Comparison of ENCODE assay signal across 21 cellular contexts in the genomic region with DNA sequence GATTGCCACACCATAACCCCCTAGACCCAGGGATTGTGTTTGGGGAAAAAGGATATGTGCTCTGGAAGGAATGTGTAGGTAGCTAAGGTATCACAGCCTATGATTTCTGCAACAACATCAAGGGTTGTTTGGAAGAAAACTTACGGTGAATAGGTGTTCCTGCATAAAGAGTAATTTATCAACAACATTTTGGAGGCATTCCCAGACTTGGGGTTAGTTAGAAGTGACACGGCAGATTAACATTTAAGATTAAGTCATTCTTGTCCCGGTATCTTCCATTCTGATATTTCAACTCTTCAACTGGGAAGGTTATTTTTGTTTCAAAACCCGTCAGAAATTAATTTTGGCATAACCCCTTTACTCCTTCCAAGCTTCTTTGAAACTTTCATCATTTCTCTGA.
DNase-seq lines count a peak whose midpoint lies in the region; ATAC-seq, FAIRE-seq and TF ChIP-seq lines count a peak whose summit lies in the region.
"Had no signal": no experiment of that assay in that cellular context is flagged by ENCODE, and none has a peak within 500 bp of the region (broad histone marks: within the 10 kb centered on the region; RNA-seq: fewer than 3 reads in every experiment).

No MANE protein-coding gene starts in this region.

- FAIRE-seq in astrocyte (lab: Jason Lieb, UNC) = no peak
- FAIRE-seq: A204.1, D721Med had no signal

- H3K9me3 Mint-ChIP-seq in astrocyte (ENCODE audit: unreplicated experiment) = peaks cover 7% of the 10 kb centered on the region
- no peaks in the 10 kb centered on the region for H3K9me3 Mint-ChIP-seq in activated naive CD4-positive, alpha-beta T cell treated with anti-CD3 and anti-CD28 coated beads, Interleukin-2, amount 10 ng/mL, durations not matched to agents 7 days and 5 days

- H3K4me3 Mint-ChIP-seq in astrocyte (ENCODE audit: unreplicated experiment) = no peak overlapping the region
- H3K4me3 Mint-ChIP-seq in activated naive CD4-positive, alpha-beta T cell treated with anti-CD3 and anti-CD28 coated beads, Interleukin-2, amount 10 ng/mL, durations not matched to agents 7 days and 5 days = no peak overlapping the region
- H3K4me3 Mint-ChIP-seq: H9 had no signal

- H3K4me1 ChIP-seq in HCT116 (ENCODE audit: control insufficient read depth in 1 of 2, insufficient read depth in 2 of 2, low read length in 2 of 2) (peaks cover 5 to 19% of the 10 kb centered on the region in 2 experiments; a peak in 3 of 4 replicates), astrocyte (ENCODE audit: insufficient read depth, low read length) (no peaks in the 10 kb centered on the region)
- H3K4me1 ChIP-seq: BE2C had no signal

- BruUV-seq in HCT116 (replicated peaks; lab: Mats Ljungman, UMichigan) = no TSS peak

- no peak for TF ChIP-seq POLR2A in HCT116 (IDR thresholded peaks at IDR 0.05; ENCODE audit: borderline replicate concordance, extremely low read depth, insufficient read depth, insufficient read length)

- H3K79me2 ChIP-seq in HCT116 (ENCODE audit: insufficient read depth, low read length) (no peaks in the 10 kb centered on the region), astrocyte (ENCODE audit: insufficient read depth, low read length) (no peaks in the 10 kb centered on the region)

- H3K4me1 Mint-ChIP-seq in astrocyte (ENCODE audit: low read depth, unreplicated experiment) = no peaks in the 10 kb centered on the region
- H3K4me1 Mint-ChIP-seq in activated naive CD4-positive, alpha-beta T cell treated with anti-CD3 and anti-CD28 coated beads, Interleukin-2, amount 10 ng/mL, durations not matched to agents 7 days and 5 days = no peaks in the 10 kb centered on the region
- H3K4me1 Mint-ChIP-seq: H9 had no signal

- CTCF ChIA-PET in HCT116 (lab: Charles Lee) = no interaction called here
- CTCF ChIA-PET in activated naive CD4-positive, alpha-beta T cell treated with anti-CD3 and anti-CD28 coated beads, Interleukin-2, amount 10 ng/mL, durations not matched to agents 7 days and 5 days (lab: Charles Lee) = interaction anchor here (1.5 kb wide), 1 partner anchor 19 kb away, joined by 6 read pairs; no protein-coding TSS in a partner anchor

- TF ChIP-seq CTCF in HCT116 (IDR thresholded peaks at IDR 0.05 in 2 of 3, conservative IDR thresholded peaks at IDR 0.05 in 1 of 3; ENCODE audit: borderline replicate concordance in 1 of 3, insufficient read depth in 1 of 3, low read depth in 2 of 3, low read length in 2 of 3) = no peak
- no peak for TF ChIP-seq CTCF in astrocyte (IDR thresholded peaks at IDR 0.05; ENCODE audit: insufficient read depth, low read depth, low read length)

- no peak overlapping the region for H3K27ac Mint-ChIP-seq in astrocyte (ENCODE audit: unreplicated experiment)
- no peak overlapping the region for H3K27ac Mint-ChIP-seq in activated naive CD4-positive, alpha-beta T cell treated with anti-CD3 and anti-CD28 coated beads, Interleukin-2, amount 10 ng/mL, durations not matched to agents 7 days and 5 days
- H3K27ac Mint-ChIP-seq: H9 had no signal

- no peak overlapping the region for H3K4me3 ChIP-seq in HCT116 (replicated peaks in 1 of 2; ENCODE audit: low read depth in 1 of 2, low read length in 2 of 2)
- H3K4me3 ChIP-seq in astrocyte (ENCODE audit: insufficient read depth, low read depth, low read length) = no peak overlapping the region

- no peak for TF ChIP-seq RAD21 in HCT116 (IDR thresholded peaks at IDR 0.05; ENCODE audit: low read depth)

- H3K36me3 ChIP-seq in HCT116 (ENCODE audit: control insufficient read depth in 1 of 2, insufficient read depth in 2 of 2, low read length in 2 of 2) (no peaks in the 10 kb centered on the region), astrocyte (ENCODE audit: insufficient read depth, low read length) (no peaks in the 10 kb centered on the region)
- H3K36me3 ChIP-seq: BE2C had no signal

- no peaks in the 10 kb centered on the region for H3K27me3 Mint-ChIP-seq in astrocyte (ENCODE audit: low read depth, unreplicated experiment)
- peaks cover 21% of the 10 kb centered on the region for H3K27me3 Mint-ChIP-seq in activated naive CD4-positive, alpha-beta T cell treated with anti-CD3 and anti-CD28 coated beads, Interleukin-2, amount 10 ng/mL, durations not matched to agents 7 days and 5 days

- DNase-seq in A172 (ENCODE audit: low spot score) = peak; percentile 45
- no peak for DNase-seq in HCT116 (ENCODE audit: low read depth, low spot score)
- peak; percentile 61 for DNase-seq in astrocyte (ENCODE audit: low read depth)
- peak; percentile 63 for DNase-seq in kidney tubule cell (ENCODE audit: low spot score)
- no peak for DNase-seq in AML-193 (lab: John Stamatoyannopoulos, UW)
- DNase-seq in activated naive CD4-positive, alpha-beta T cell treated with anti-CD3 and anti-CD28 coated beads, Interleukin-2, amount 10 ng/mL, durations not matched to agents 7 days and 5 days = no peak
- DNase-seq: BE2C, DMS53, EL, GF-D8, H9, KG1, NCI-H1694 treated with DMSO at 0.1 percent for 48 hours, NCI-H446 treated with DMSO at 0.1 percent for 48 hours, NCI-H526 treated with DMSO at 0.1 percent for 48 hours, SIG-M5, T-helper 1 cell had no signal

- H3K9me2 ChIP-seq in HCT116 (ENCODE audit: insufficient read depth) = no peaks in the 10 kb centered on the region

- H3K4me2 ChIP-seq in HCT116 (ENCODE audit: low read length) (no peak overlapping the region), astrocyte (ENCODE audit: low read length) (no peak overlapping the region)

- no peak overlapping the region for H3K9ac ChIP-seq in HCT116 (ENCODE audit: low read length)
- no peak overlapping the region for H3K9ac ChIP-seq in astrocyte (ENCODE audit: low read length)

- H3K9me3 ChIP-seq in HCT116 (ENCODE audit: control insufficient read depth in 1 of 2, insufficient read depth in 1 of 2, low read depth in 1 of 2, low read length in 2 of 2) (no peaks in the 10 kb centered on the region), astrocyte (ENCODE audit: insufficient read depth, low read depth, low read length) (no peaks in the 10 kb centered on the region)
- H3K9me3 ChIP-seq: BE2C had no signal

- H4K20me1 ChIP-seq in HCT116 (ENCODE audit: insufficient read depth) = no peaks in the 10 kb centered on the region
- H4K20me1 ChIP-seq in astrocyte (ENCODE audit: insufficient read depth, low read length) = no peaks in the 10 kb centered on the region

- no peak overlapping the region for H3K27ac ChIP-seq in HCT116 (ENCODE audit: low read depth, low read length)
- H3K27ac ChIP-seq in astrocyte (ENCODE audit: low read depth, low read length) = no peak overlapping the region

- H2AFZ ChIP-seq in HCT116 (ENCODE audit: low read depth, low read length, poor library complexity, severe bottlenecking) (peak overlapping the region; percentile 8), astrocyte (ENCODE audit: low read depth, low read length) (no peak overlapping the region)

- POLR2A ChIA-PET in HCT116 (lab: Charles Lee) = no interaction called here

- H3K36me3 Mint-ChIP-seq in astrocyte (ENCODE audit: low read depth, unreplicated experiment) = no peaks in the 10 kb centered on the region
- no peaks in the 10 kb centered on the region for H3K36me3 Mint-ChIP-seq in activated naive CD4-positive, alpha-beta T cell treated with anti-CD3 and anti-CD28 coated beads, Interleukin-2, amount 10 ng/mL, durations not matched to agents 7 days and 5 days

- H3K27me3 ChIP-seq in HCT116 (ENCODE audit: insufficient read depth, low read length) (no peaks in the 10 kb centered on the region), astrocyte (ENCODE audit: insufficient read depth, low read length) (no peaks in the 10 kb centered on the region)
- H3K27me3 ChIP-seq: BE2C had no signal

- RAD21 ChIA-PET in HCT116 (lab: Charles Lee; ENCODE audit: low non-redundant PET in 1 of 2, low total read pairs in 2 of 2, uncharacterized antibody in 2 of 2, unreplicated experiment in 2 of 2) = no interaction called here

- ATAC-seq in HCT116 (no peak), GM21723 (IDR thresholded peaks at IDR 0.05; ENCODE audit: unreplicated experiment) (no peak), GM19467 (IDR thresholded peaks at IDR 0.05; ENCODE audit: unreplicated experiment) (no peak)

- intact Hi-C loops in HCT116 (cut with micrococcal nuclease) = no loop called here

TF ChIP-seq in HCT116, 20 proteins besides CTCF, POLR2A, EP300 and RAD21 (continues in another document):
- no peak for TF ChIP-seq EGR1 (IDR thresholded peaks at IDR 0.05; ENCODE audit: low read depth)
- TF ChIP-seq POLR2AphosphoS5 (IDR thresholded peaks at IDR 0.05; ENCODE audit: low read depth, low read length) = no peak
- TF ChIP-seq, protein P1, sequence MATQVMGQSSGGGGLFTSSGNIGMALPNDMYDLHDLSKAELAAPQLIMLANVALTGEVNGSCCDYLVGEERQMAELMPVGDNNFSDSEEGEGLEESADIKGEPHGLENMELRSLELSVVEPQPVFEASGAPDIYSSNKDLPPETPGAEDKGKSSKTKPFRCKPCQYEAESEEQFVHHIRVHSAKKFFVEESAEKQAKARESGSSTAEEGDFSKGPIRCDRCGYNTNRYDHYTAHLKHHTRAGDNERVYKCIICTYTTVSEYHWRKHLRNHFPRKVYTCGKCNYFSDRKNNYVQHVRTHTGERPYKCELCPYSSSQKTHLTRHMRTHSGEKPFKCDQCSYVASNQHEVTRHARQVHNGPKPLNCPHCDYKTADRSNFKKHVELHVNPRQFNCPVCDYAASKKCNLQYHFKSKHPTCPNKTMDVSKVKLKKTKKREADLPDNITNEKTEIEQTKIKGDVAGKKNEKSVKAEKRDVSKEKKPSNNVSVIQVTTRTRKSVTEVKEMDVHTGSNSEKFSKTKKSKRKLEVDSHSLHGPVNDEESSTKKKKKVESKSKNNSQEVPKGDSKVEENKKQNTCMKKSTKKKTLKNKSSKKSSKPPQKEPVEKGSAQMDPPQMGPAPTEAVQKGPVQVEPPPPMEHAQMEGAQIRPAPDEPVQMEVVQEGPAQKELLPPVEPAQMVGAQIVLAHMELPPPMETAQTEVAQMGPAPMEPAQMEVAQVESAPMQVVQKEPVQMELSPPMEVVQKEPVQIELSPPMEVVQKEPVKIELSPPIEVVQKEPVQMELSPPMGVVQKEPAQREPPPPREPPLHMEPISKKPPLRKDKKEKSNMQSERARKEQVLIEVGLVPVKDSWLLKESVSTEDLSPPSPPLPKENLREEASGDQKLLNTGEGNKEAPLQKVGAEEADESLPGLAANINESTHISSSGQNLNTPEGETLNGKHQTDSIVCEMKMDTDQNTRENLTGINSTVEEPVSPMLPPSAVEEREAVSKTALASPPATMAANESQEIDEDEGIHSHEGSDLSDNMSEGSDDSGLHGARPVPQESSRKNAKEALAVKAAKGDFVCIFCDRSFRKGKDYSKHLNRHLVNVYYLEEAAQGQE (IDR thresholded peaks at IDR 0.05; ENCODE audit: low read depth) = no peak
- TF ChIP-seq CEBPB (IDR thresholded peaks at IDR 0.05; ENCODE audit: low read depth) = no peak
- no peak for TF ChIP-seq ZNF274 (IDR thresholded peaks at IDR 0.05; ENCODE audit: low read depth, low read length)
- TF ChIP-seq ZFX (IDR thresholded peaks at IDR 0.05) = no peak
- TF ChIP-seq FOSL1 (IDR thresholded peaks at IDR 0.05; ENCODE audit: low read depth) = no peak
- no peak for TF ChIP-seq ATF3 (IDR thresholded peaks at IDR 0.05)
- TF ChIP-seq CBX3 (IDR thresholded peaks at IDR 0.05; ENCODE audit: low read depth) = no peak

Comparison
In these comparisons a context has a peak if more than half of its experiments do, and no peak if none do; other contexts are left out.
1. DNase-seq: peak in A172 (single experiment), astrocyte (single experiment) and kidney tubule cell (single experiment); none in HCT116 (single experiment), AML-193 (0 of 2) and activated naive CD4-positive, alpha-beta T cell treated with anti-CD3 and anti-CD28 coated beads, Interleukin-2, amount 10 ng/mL, durations not matched to agents 7 days and 5 days (single experiment).